Comparison of ENCODE assay signal across 19 cellular contexts in genomic region chr3:37694236-37694635, GRCh38.
DNase-seq lines count a peak whose midpoint lies in the region; ATAC-seq and TF ChIP-seq lines count a peak whose summit lies in the region.
"Had no signal": no experiment of that assay in that cellular context is flagged by ENCODE, and none has a peak within 500 bp of the region (broad histone marks: within the 10 kb centered on the region; RNA-seq: fewer than 3 reads in every experiment).

No MANE protein-coding gene starts in this region.

- H4K20me1 ChIP-seq in H9 (ENCODE audit: control insufficient read depth, insufficient read depth, insufficient read length), result peaks cover 2% of the 10 kb centered on the region

- H2BK15ac ChIP-seq in H9 (ENCODE audit: low read depth, low read length), result no peak overlapping the region

- no peaks in the 10 kb centered on the region for H3K79me1 ChIP-seq in H9 (ENCODE audit: insufficient read depth, low read depth, low read length, poor library complexity, severe bottlenecking)

- H3K14ac ChIP-seq in H9 (ENCODE audit: insufficient read depth, low read length), result no peak overlapping the region

- peaks cover 15% of the 10 kb centered on the region for H3K27me3 Mint-ChIP-seq in H9 (ENCODE audit: low read depth)
- H3K27me3 Mint-ChIP-seq in progenitor cell of endocrine pancreas, result peaks cover 13% of the 10 kb centered on the region
- peaks cover 17% of the 10 kb centered on the region for H3K27me3 Mint-ChIP-seq in activated CD8-positive, alpha-beta memory T cell treated with anti-CD3 and anti-CD28 coated beads, Interleukin-2, amount 10 ng/mL, durations not matched to agents 7 days and 5 days

- no peaks in the 10 kb centered on the region for H3K9me3 Mint-ChIP-seq in H9
- no peaks in the 10 kb centered on the region for H3K9me3 Mint-ChIP-seq in progenitor cell of endocrine pancreas (ENCODE audit: low read depth)
- H3K9me3 Mint-ChIP-seq in activated CD8-positive, alpha-beta memory T cell treated with anti-CD3 and anti-CD28 coated beads, Interleukin-2, amount 10 ng/mL, durations not matched to agents 7 days and 5 days (ENCODE audit: low read depth), result no peaks in the 10 kb centered on the region
- H3K9me3 Mint-ChIP-seq: activated naive CD4-positive, alpha-beta T cell treated with anti-CD3 and anti-CD28 coated beads, Interleukin-2, amount 50 U/mL, for 72 hours had no signal

- H4K5ac ChIP-seq in H9 (ENCODE audit: insufficient read length, low read depth, low read length), result no peak overlapping the region

- no peak for TF ChIP-seq CTCF in H9 (conservative IDR thresholded peaks at IDR 0.05)
- TF ChIP-seq CTCF in progenitor cell of endocrine pancreas (IDR thresholded peaks at IDR 0.05; ENCODE audit: unreplicated experiment), result no peak
- no peak for TF ChIP-seq CTCF in right lobe of liver (IDR thresholded peaks at IDR 0.05)

- peak overlapping the region in 1 of 3 experiments; percentile 35; a peak in 2 of 7 replicates for H3K27ac Mint-ChIP-seq in H9
- H3K27ac Mint-ChIP-seq in progenitor cell of endocrine pancreas, result peak overlapping the region; percentile 18
- H3K27ac Mint-ChIP-seq in activated CD8-positive, alpha-beta memory T cell treated with anti-CD3 and anti-CD28 coated beads, Interleukin-2, amount 10 ng/mL, durations not matched to agents 7 days and 5 days, result no peak overlapping the region
- H3K27ac Mint-ChIP-seq: activated naive CD4-positive, alpha-beta T cell treated with anti-CD3 and anti-CD28 coated beads, Interleukin-2, amount 50 U/mL, for 72 hours had no signal

- H3K4me3 ChIP-seq in right lobe of liver, result no peak overlapping the region
- H3K4me3 ChIP-seq: body of pancreas, esophagus muscularis mucosa, heart right ventricle had no signal

- no peak overlapping the region for H3K4ac ChIP-seq in H9 (ENCODE audit: low read depth, low read length)

- no peak overlapping the region for H2BK12ac ChIP-seq in H9 (ENCODE audit: insufficient read length, low read depth, low read length)

- H3K4me3 Mint-ChIP-seq in H9 (no peak overlapping the region), progenitor cell of endocrine pancreas (ENCODE audit: low read depth) (peak overlapping the region; percentile 14)
- H3K4me3 Mint-ChIP-seq in activated CD8-positive, alpha-beta memory T cell treated with anti-CD3 and anti-CD28 coated beads, Interleukin-2, amount 10 ng/mL, durations not matched to agents 7 days and 5 days, result no peak overlapping the region

- peaks cover 3% of the 10 kb centered on the region for H3K4me1 ChIP-seq in H9 (ENCODE audit: insufficient read depth, low read length)
- H3K4me1 ChIP-seq in right lobe of liver, result peaks cover 0 to 7% (median 0%) of the 10 kb centered on the region in 4 donors
- H3K4me1 ChIP-seq: body of pancreas had no signal

- H3K36me3 Mint-ChIP-seq in H9 (ENCODE audit: insufficient read depth in 1 of 3, low read depth in 3 of 3) (no peaks in the 10 kb centered on the region), progenitor cell of endocrine pancreas (ENCODE audit: insufficient read depth) (no peaks in the 10 kb centered on the region)
- no peaks in the 10 kb centered on the region for H3K36me3 Mint-ChIP-seq in activated CD8-positive, alpha-beta memory T cell treated with anti-CD3 and anti-CD28 coated beads, Interleukin-2, amount 10 ng/mL, durations not matched to agents 7 days and 5 days
- H3K36me3 Mint-ChIP-seq: activated naive CD4-positive, alpha-beta T cell treated with anti-CD3 and anti-CD28 coated beads, Interleukin-2, amount 50 U/mL, for 72 hours had no signal

- H3K56ac ChIP-seq in H9 (ENCODE audit: insufficient read length, low read depth, low read length), result no peak overlapping the region

- H4K8ac ChIP-seq in H9 (replicated peaks; ENCODE audit: insufficient read length, low read depth, low read length), result no peak overlapping the region

- H3K4me1 Mint-ChIP-seq in H9 (peaks cover 11 to 20% of the 10 kb centered on the region in 2 experiments), progenitor cell of endocrine pancreas (ENCODE audit: low read depth) (peaks cover 12% of the 10 kb centered on the region)
- H3K4me1 Mint-ChIP-seq in activated CD8-positive, alpha-beta memory T cell treated with anti-CD3 and anti-CD28 coated beads, Interleukin-2, amount 10 ng/mL, durations not matched to agents 7 days and 5 days, result no peaks in the 10 kb centered on the region

- no peak overlapping the region for H4K91ac ChIP-seq in H9 (ENCODE audit: insufficient read length, low read depth, low read length)

- H3K9me3 ChIP-seq in H9 (ENCODE audit: control insufficient read depth, low read depth, low read length) (no peaks in the 10 kb centered on the region), right lobe of liver (no peaks in the 10 kb centered on the region)
- H3K9me3 ChIP-seq: body of pancreas, esophagus muscularis mucosa, heart right ventricle had no signal

- no peak overlapping the region for H3K9ac ChIP-seq in H9 (ENCODE audit: extremely low read depth, insufficient read length, low read length)

- H3K27ac ChIP-seq in H9 (ENCODE audit: insufficient read length, low read depth, low read length) (no peak overlapping the region), right lobe of liver (no peak overlapping the region)
- H3K27ac ChIP-seq: body of pancreas, esophagus muscularis mucosa, heart right ventricle had no signal

- H3K23ac ChIP-seq in H9 (ENCODE audit: insufficient read length, low read depth, low read length), result no peak overlapping the region

- H2BK5ac ChIP-seq in H9 (ENCODE audit: insufficient read length, low read length), result no peak overlapping the region

- no peak for TF ChIP-seq POLR2A in right lobe of liver (IDR thresholded peaks at IDR 0.05)

- H3K79me2 ChIP-seq in H9 (ENCODE audit: insufficient read depth, low read length), result no peaks in the 10 kb centered on the region

- H3K27me3 ChIP-seq in H9 (ENCODE audit: insufficient read depth, low read length) (no peaks in the 10 kb centered on the region), right lobe of liver (no peaks in the 10 kb centered on the region)
- H3K27me3 ChIP-seq: body of pancreas, esophagus muscularis mucosa, heart right ventricle had no signal

- H2AK5ac ChIP-seq in H9 (ENCODE audit: insufficient read length, low read length), result no peak overlapping the region

- CTCF ChIA-PET in activated CD8-positive, alpha-beta memory T cell treated with anti-CD3 and anti-CD28 coated beads, Interleukin-2, amount 10 ng/mL, durations not matched to agents 7 days and 5 days (lab: Charles Lee), result no interaction called here

- intact Hi-C loops in right lobe of liver (cut with DNase I), result no loop called here

- H2AFZ ChIP-seq in H9 (ENCODE audit: low read length), result no peak overlapping the region

- no peaks in the 10 kb centered on the region for H3K36me3 ChIP-seq in right lobe of liver
- H3K36me3 ChIP-seq: esophagus muscularis mucosa had no signal

- no peak overlapping the region for H3K18ac ChIP-seq in H9 (ENCODE audit: insufficient read length, low read depth, low read length)

- no peak overlapping the region for H2BK20ac ChIP-seq in H9 (ENCODE audit: low read depth, low read length, poor library complexity, severe bottlenecking)

- ATAC-seq in HG03378 (IDR thresholded peaks at IDR 0.05; ENCODE audit: unreplicated experiment) (no peak), right lobe of liver (no peak)
- no peak for ATAC-seq in activated CD8-positive, alpha-beta memory T cell treated with anti-CD3 and anti-CD28 coated beads, Interleukin-2, amount 10 ng/mL, durations not matched to agents 7 days and 5 days
- ATAC-seq: activated naive CD4-positive, alpha-beta T cell treated with anti-CD3 and anti-CD28 coated beads, Interleukin-2, amount 50 U/mL, for 72 hours; body of pancreas; heart right ventricle; Panc1 had no signal

- H2BK120ac ChIP-seq in H9 (ENCODE audit: low read depth, low read length, poor library complexity, severe bottlenecking), result no peak overlapping the region

- H3K23me2 ChIP-seq in H9 (ENCODE audit: insufficient read length, low read depth, low read length, poor library complexity, severe bottlenecking), result no peaks in the 10 kb centered on the region

- DNase-seq in H9 (peak; percentile 40), NCI-H510A treated with DMSO at 0.1 percent for 48 hours (lab: John Stamatoyannopoulos, UW) (peak; percentile 14), foreskin melanocyte (peak; percentile 96), progenitor cell of endocrine pancreas (ENCODE audit: low spot score, unreplicated experiment) (no peak), right lobe of liver (no peak)
- no peak for DNase-seq in activated CD8-positive, alpha-beta memory T cell treated with anti-CD3 and anti-CD28 coated beads, Interleukin-2, amount 10 ng/mL, durations not matched to agents 7 days and 5 days
- DNase-seq: activated T-cell treated with anti-CD3 and anti-CD28 coated beads, Interleukin-2, amount 50 U/mL, for 1 hour; body of pancreas; dermis blood vessel endothelial cell; heart right ventricle; kidney; NCI-H1048; NCI-H524 treated with DMSO at 0.1 percent for 48 hours; occipital lobe; stimulated activated CD4-positive, alpha-beta T cell treated with anti-CD3 and anti-CD28 coated beads, Interleukin-4, amount 100 ng/mL, for 1 hour had no signal

- no CpG with 5 or more reads among the region's 13 CpGs for WGBS in H9 (ENCODE audit: extremely low coverage, insufficient read length, low lambda C conversion rate)
- 48% methylated on average over 13 of the region's 13 CpGs for WGBS in right lobe of liver (ENCODE audit: insufficient coverage, low coverage, low lambda C conversion rate, missing lambda C conversion rate)

- H3K4me2 ChIP-seq in H9 (ENCODE audit: insufficient read depth, insufficient read length, low read length), result no peak overlapping the region

- H3T11ph ChIP-seq in H9 (ENCODE audit: low read length), result no peak overlapping the region

Comparison
In these comparisons a context has a peak if more than half of its experiments do, and no peak if none do; other contexts are left out.
1. DNase-seq: peak in H9 (single experiment), NCI-H510A treated with DMSO at 0.1 percent for 48 hours (single experiment) and foreskin melanocyte (single experiment); none in progenitor cell of endocrine pancreas (single experiment), right lobe of liver (0 of 3) and activated CD8-positive, alpha-beta memory T cell treated with anti-CD3 and anti-CD28 coated beads, Interleukin-2, amount 10 ng/mL, durations not matched to agents 7 days and 5 days (single experiment).